ENCODE assay signal across 9 cellular contexts in genomic region chr19:49128545-49129237, GRCh38. TPM values are rescaled to one million over a fixed set of nuclear protein-coding genes. Genes with fewer than 3 reads are reported as not detected.
DNase-seq lines count a peak whose midpoint lies in the region; ATAC-seq and TF ChIP-seq lines count a peak whose summit lies in the region.
"Had no signal": no experiment of that assay in that cellular context is flagged by ENCODE, and none has a peak within 500 bp of the region (broad histone marks: within the 10 kb centered on the region; RNA-seq: fewer than 3 reads in every experiment).

No MANE protein-coding gene starts in this region.

- ATAC-seq in RWPE2 (ENCODE audit: low read depth) (no peak), gastroesophageal sphincter (no peak), GM21723 (IDR thresholded peaks at IDR 0.05; ENCODE audit: unreplicated experiment) (no peak)
- no peak for ATAC-seq in stimulated activated memory B cell treated with anti-CD40 and anti-IgM and Interleukin-4, amounts not matched to agents 10 μg/mL and 1 μg/mL and 100 μg/mL, for 72 hours

- H3K9me3 ChIP-seq in RWPE2 (ENCODE audit: severe bottlenecking) (no peaks in the 10 kb centered on the region), gastroesophageal sphincter (no peaks in the 10 kb centered on the region)

- peaks cover 2% of the 10 kb centered on the region for H3K27me3 Mint-ChIP-seq in T-helper 1 cell treated with Interleukin-12 subunit alpha and Interleukin-12 subunit beta and Interleukin-4 antibody, amounts not matched to agents 30 μg/mL and 1 μg/mL, for 36 hours (ENCODE audit: low read depth)
- H3K27me3 Mint-ChIP-seq in stimulated activated memory B cell treated with anti-CD40 and anti-IgM and Interleukin-4, amounts not matched to agents 10 μg/mL and 1 μg/mL and 100 μg/mL, for 72 hours, result peaks cover 13% of the 10 kb centered on the region

- H3K27ac ChIP-seq in RWPE2 (ENCODE audit: poor library complexity, severe bottlenecking) (no peak overlapping the region), gastroesophageal sphincter (peak overlapping the region in 3 of 4 donors; percentile 61 to 81 (median 80))

- H3K36me3 Mint-ChIP-seq in T-helper 1 cell treated with Interleukin-12 subunit alpha and Interleukin-12 subunit beta and Interleukin-4 antibody, amounts not matched to agents 30 μg/mL and 1 μg/mL, for 36 hours (ENCODE audit: low read depth), result peaks cover 1% of the 10 kb centered on the region
- no peaks in the 10 kb centered on the region for H3K36me3 Mint-ChIP-seq in stimulated activated memory B cell treated with anti-CD40 and anti-IgM and Interleukin-4, amounts not matched to agents 10 μg/mL and 1 μg/mL and 100 μg/mL, for 72 hours

- DNase-seq in T-helper 1 cell, result no peak
- no peak for DNase-seq in RWPE2 (ENCODE audit: low spot score)
- DNase-seq in glomerular visceral epithelial cell (ENCODE audit: extremely low spot score), result no peak
- no peak for DNase-seq in NAMALWA (ENCODE audit: low spot score)

- peak overlapping the region; percentile 92 for H3K4me3 Mint-ChIP-seq in T-helper 1 cell treated with Interleukin-12 subunit alpha and Interleukin-12 subunit beta and Interleukin-4 antibody, amounts not matched to agents 30 μg/mL and 1 μg/mL, for 36 hours
- H3K4me3 Mint-ChIP-seq in stimulated activated memory B cell treated with anti-CD40 and anti-IgM and Interleukin-4, amounts not matched to agents 10 μg/mL and 1 μg/mL and 100 μg/mL, for 72 hours, result peak overlapping the region; percentile 58

- peak overlapping the region; percentile 36 for H3K4me3 ChIP-seq in RWPE2 (ENCODE audit: severe bottlenecking)
- peak overlapping the region in 1 of 2 donors; percentile 39 for H3K4me3 ChIP-seq in gastroesophageal sphincter

- H3K9me3 Mint-ChIP-seq in T-helper 1 cell treated with Interleukin-12 subunit alpha and Interleukin-12 subunit beta and Interleukin-4 antibody, amounts not matched to agents 30 μg/mL and 1 μg/mL, for 36 hours, result no peaks in the 10 kb centered on the region
- peaks cover 3% of the 10 kb centered on the region for H3K9me3 Mint-ChIP-seq in stimulated activated memory B cell treated with anti-CD40 and anti-IgM and Interleukin-4, amounts not matched to agents 10 μg/mL and 1 μg/mL and 100 μg/mL, for 72 hours

- no peak for TF ChIP-seq POLR2A in gastroesophageal sphincter (IDR thresholded peaks at IDR 0.05)

- H3K36me3 ChIP-seq in RWPE2 (ENCODE audit: low read depth), result no peaks in the 10 kb centered on the region
- no peaks in the 10 kb centered on the region for H3K36me3 ChIP-seq in gastroesophageal sphincter

- H3K4me1 ChIP-seq in RWPE2 (ENCODE audit: insufficient read depth, poor library complexity, severe bottlenecking), result peaks cover 8% of the 10 kb centered on the region
- peaks cover 0 to 29% (median 17%) of the 10 kb centered on the region in 3 donors for H3K4me1 ChIP-seq in gastroesophageal sphincter

- peaks cover 16% of the 10 kb centered on the region for H3K4me1 Mint-ChIP-seq in T-helper 1 cell treated with Interleukin-12 subunit alpha and Interleukin-12 subunit beta and Interleukin-4 antibody, amounts not matched to agents 30 μg/mL and 1 μg/mL, for 36 hours (ENCODE audit: low read depth)
- H3K4me1 Mint-ChIP-seq in stimulated activated memory B cell treated with anti-CD40 and anti-IgM and Interleukin-4, amounts not matched to agents 10 μg/mL and 1 μg/mL and 100 μg/mL, for 72 hours, result peaks cover 20% of the 10 kb centered on the region

- 33 to 37% methylated on average over 7 to 8 of the region's 15 CpGs for WGBS in gastroesophageal sphincter (ENCODE audit: low coverage in 1 of 2), 2 donors

- TF ChIP-seq EP300 in gastroesophageal sphincter (IDR thresholded peaks at IDR 0.05), result no peak

- H3K27ac Mint-ChIP-seq in T-helper 1 cell treated with Interleukin-12 subunit alpha and Interleukin-12 subunit beta and Interleukin-4 antibody, amounts not matched to agents 30 μg/mL and 1 μg/mL, for 36 hours, result peak overlapping the region; percentile 11
- peak overlapping the region; percentile 36 for H3K27ac Mint-ChIP-seq in stimulated activated memory B cell treated with anti-CD40 and anti-IgM and Interleukin-4, amounts not matched to agents 10 μg/mL and 1 μg/mL and 100 μg/mL, for 72 hours

- TF ChIP-seq CTCF in RWPE2 (IDR thresholded peaks at IDR 0.05; ENCODE audit: poor library complexity, severe bottlenecking), result no peak
- no peak for TF ChIP-seq CTCF in gastroesophageal sphincter (IDR thresholded peaks at IDR 0.05)

- H3K27me3 ChIP-seq in RWPE2 (ENCODE audit: insufficient read depth, poor library complexity, severe bottlenecking), result no peaks in the 10 kb centered on the region
- H3K27me3 ChIP-seq in gastroesophageal sphincter, result no peaks in the 10 kb centered on the region

RNA-seq across cellular contexts. Expression of gene PPFIA3, which starts 9.3 kb away (rescaled TPM):
- 1 to 10 TPM; 3.6 to 7.6 (median 5.0) TPM for total RNA-seq in gastroesophageal sphincter

RNA-seq across cellular contexts. Expression of gene C19orf73, which starts 9.7 kb away (rescaled TPM):
- total RNA-seq in gastroesophageal sphincter, result 1 to 10 TPM in 1 of 4 donors, not detected in 3; 1.8 TPM

RNA-seq across cellular contexts. Expression of gene LIN7B, which starts 14.5 kb away (rescaled TPM):
- 10 to 100 TPM in 3 of 4 donors, 1 to 10 TPM in 1; 6.5 to 19.8 (median 13.2) TPM for total RNA-seq in gastroesophageal sphincter

RNA-seq across cellular contexts. Expression of gene HRC, which starts 26.5 kb away (rescaled TPM):
- total RNA-seq in gastroesophageal sphincter, result 1 to 10 TPM; 1.1 to 3.9 (median 1.8) TPM
- total RNA-seq: HT1080 had no signal

RNA-seq across cellular contexts. Expression of gene TRPM4, which starts 28.9 kb away (rescaled TPM):
- total RNA-seq in gastroesophageal sphincter, result 10 to 100 TPM; 16.3 to 38.5 (median 17.3) TPM
